Comparison of ENCODE assay signal across 8 cellular contexts in genomic region chr11:66607126-66607834, GRCh38. TPM values are rescaled to one million over a fixed set of nuclear protein-coding genes. Genes with fewer than 3 reads are reported as not detected.
A peak's percentile ranks its signal among the peaks of the same experiment; 100 is the strongest.
DNase-seq lines count a peak whose midpoint lies in the region; ATAC-seq and TF ChIP-seq lines count a peak whose summit lies in the region.

No MANE protein-coding gene starts in this region.

- H3K4me1 Mint-ChIP-seq in nephron = peaks cover 7% of the 10 kb centered on the region
- peaks cover 10% of the 10 kb centered on the region for H3K4me1 Mint-ChIP-seq in activated T-cell treated with anti-CD3 and anti-CD28 coated beads, Interleukin-2, amount 50 U/mL, for 24 hours (ENCODE audit: low read depth)

- H3K4me2 ChIP-seq in PC-3 (ENCODE audit: low read length) = no peak overlapping the region

- H3K4me3 Mint-ChIP-seq in nephron = no peak overlapping the region
- no peak overlapping the region for H3K4me3 Mint-ChIP-seq in activated T-cell treated with anti-CD3 and anti-CD28 coated beads, Interleukin-2, amount 50 U/mL, for 24 hours

- H3K27ac Mint-ChIP-seq in nephron = peak overlapping the region; percentile 13 to 83 (median 78)
- H3K27ac Mint-ChIP-seq in activated T-cell treated with anti-CD3 and anti-CD28 coated beads, Interleukin-2, amount 50 U/mL, for 24 hours = no peak overlapping the region

- TF ChIP-seq CTCF in nephron (IDR thresholded peaks at IDR 0.05; ENCODE audit: unreplicated experiment in 3 of 3) = no peak
- no peak for TF ChIP-seq CTCF in PC-3 (conservative IDR thresholded peaks at IDR 0.05; ENCODE audit: low read depth, low read length)

- H3K27me3 ChIP-seq in PC-3 (ENCODE audit: low read length) = no peaks in the 10 kb centered on the region

- CTCF ChIA-PET in PC-3 (lab: Charles Lee) = no interaction called here

- H3K9me3 Mint-ChIP-seq in nephron = no peaks in the 10 kb centered on the region
- H3K9me3 Mint-ChIP-seq in activated T-cell treated with anti-CD3 and anti-CD28 coated beads, Interleukin-2, amount 50 U/mL, for 24 hours = no peaks in the 10 kb centered on the region

- H3K36me3 ChIP-seq in PC-3 (ENCODE audit: low read depth, low read length) = no peaks in the 10 kb centered on the region

- H3K36me3 Mint-ChIP-seq in nephron (ENCODE audit: low read depth) = peaks cover 20% of the 10 kb centered on the region
- H3K36me3 Mint-ChIP-seq in activated T-cell treated with anti-CD3 and anti-CD28 coated beads, Interleukin-2, amount 50 U/mL, for 24 hours (ENCODE audit: low read depth) = peaks cover 28% of the 10 kb centered on the region

- POLR2A ChIA-PET in PC-3 (lab: Charles Lee; ENCODE audit: unreplicated experiment) = no interaction called here

- peak; percentile 79 for DNase-seq in AG08395 (ENCODE audit: low spot score)
- peak; percentile 71 for DNase-seq in MV-4-11 (lab: John Stamatoyannopoulos, UW)
- DNase-seq in stimulated activated naive CD4-positive, alpha-beta T cell (lab: John Stamatoyannopoulos, UW) = no peak
- no peak for DNase-seq in activated T-cell treated with anti-CD3 and anti-CD28 coated beads, Interleukin-2, amount 50 U/mL, for 24 hours
- no peak for DNase-seq in PC-3
- DNase-seq in NCI-H510A treated with DMSO at 0.1 percent for 48 hours (lab: John Stamatoyannopoulos, UW) = no peak

- H2AFZ ChIP-seq in PC-3 (ENCODE audit: low read length) = no peak overlapping the region

- no peak overlapping the region for H3K27ac ChIP-seq in PC-3 (ENCODE audit: low read length)

- no peaks in the 10 kb centered on the region for H3F3A ChIP-seq in PC-3 (ENCODE audit: low read length, unreplicated experiment)

- no TSS peak for BruUV-seq in PC-3 (replicated peaks; lab: Mats Ljungman, UMichigan)

- H3K79me2 ChIP-seq in PC-3 (ENCODE audit: low read length) = no peaks in the 10 kb centered on the region

- peak; percentile 61 for ATAC-seq in esophagus mucosa
- ATAC-seq in PC-3 = no peak

- no peaks in the 10 kb centered on the region for H3K9me2 ChIP-seq in PC-3 (replicated peaks; ENCODE audit: low read length)

- H3K9me3 ChIP-seq in PC-3 (ENCODE audit: low read length) = no peaks in the 10 kb centered on the region

- H4K20me1 ChIP-seq in PC-3 (ENCODE audit: low read length) = no peaks in the 10 kb centered on the region

- no peaks in the 10 kb centered on the region for H3K27me3 Mint-ChIP-seq in nephron (ENCODE audit: low read depth)
- no peaks in the 10 kb centered on the region for H3K27me3 Mint-ChIP-seq in activated T-cell treated with anti-CD3 and anti-CD28 coated beads, Interleukin-2, amount 50 U/mL, for 24 hours

- intact Hi-C loops in PC-3 (cut with micrococcal nuclease) = no loop called here

- H3K9ac ChIP-seq in PC-3 (ENCODE audit: low read length) = no peak overlapping the region

- no peak overlapping the region for H3K4me3 ChIP-seq in PC-3 (ENCODE audit: low read length)

- peaks cover 3% of the 10 kb centered on the region for H3K4me1 ChIP-seq in PC-3 (ENCODE audit: insufficient read depth, low read length)

RNA-seq across cellular contexts. Expression of gene RBM14, which starts 9.2 kb away (rescaled TPM):
- total RNA-seq in esophagus mucosa = 36.8 TPM
- total RNA-seq in PC-3 (2014; rRNA removed) = 79.3 and 119 TPM in 2 replicates

RNA-seq across cellular contexts. Expression of gene CCS, which starts 14.3 kb away (rescaled TPM):
- total RNA-seq in esophagus mucosa = 20.1 TPM
- 43.8 and 56.8 TPM in 2 replicates for total RNA-seq in PC-3 (2014; rRNA removed)

RNA-seq across cellular contexts. Expression of gene CCDC87, which starts 14.4 kb away (rescaled TPM):
- total RNA-seq in esophagus mucosa (0.16 TPM), PC-3 (2014; rRNA removed) (0.69 TPM in 1 of 2 replicates, not detected in the other)

RNA-seq across cellular contexts. Expression of gene RBM4, which starts 31.2 kb away (rescaled TPM):
- total RNA-seq in esophagus mucosa (84.7 TPM), PC-3 (2014; rRNA removed) (152 and 164 TPM in 2 replicates)

RNA-seq across cellular contexts. Expression of gene CTSF, which starts 38.9 kb away (rescaled TPM):
- total RNA-seq in esophagus mucosa (4.1 TPM), PC-3 (2014; rRNA removed) (9.4 and 11.8 TPM in 2 replicates)

Comparison
In these comparisons a context has a peak if more than half of its experiments do, and no peak if none do; other contexts are left out.
1. DNase-seq: peak in AG08395 (single experiment) and MV-4-11 (single experiment); none in stimulated activated naive CD4-positive, alpha-beta T cell (0 of 6), activated T-cell treated with anti-CD3 and anti-CD28 coated beads, Interleukin-2, amount 50 U/mL, for 24 hours (single experiment), PC-3 (single experiment) and NCI-H510A treated with DMSO at 0.1 percent for 48 hours (single experiment).